ENCODE assay signal across 6 cellular contexts in the genomic region with DNA sequence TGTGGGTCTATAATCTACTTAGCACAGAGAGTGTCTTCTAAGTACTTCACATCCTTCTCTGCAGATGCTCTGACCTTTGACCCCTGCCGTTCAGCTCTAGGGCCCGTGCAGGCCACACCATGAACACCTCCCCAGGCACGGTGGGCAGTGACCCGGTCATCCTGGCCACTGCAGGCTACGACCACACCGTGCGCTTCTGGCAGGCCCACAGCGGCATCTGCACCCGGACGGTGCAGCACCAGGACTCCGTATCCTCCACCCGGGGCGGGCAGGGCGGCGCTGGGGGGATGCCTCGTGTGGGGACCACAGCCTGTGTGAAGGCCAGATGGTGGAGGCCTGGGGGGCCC. TPM values are rescaled to one million over a fixed set of nuclear protein-coding genes. Genes with fewer than 3 reads are reported as not detected.
DNase-seq lines count a peak whose midpoint lies in the region; ATAC-seq and TF ChIP-seq lines count a peak whose summit lies in the region.

No MANE protein-coding gene starts in this region.

- intact Hi-C loops in OCI-LY7 (cut with micrococcal nuclease; ENCODE audit: unreplicated experiment), result loop anchor here (1.0 kb wide), 1 partner anchor 17 kb away; a partner anchor contains a TSS
- intact Hi-C loops in right cardiac atrium (cut with DNase I), result loop anchor here in 1 of 4 donors (10.0 kb wide), 1 partner anchor 51 kb away; a partner anchor contains a TSS
- intact Hi-C loops in vagina (cut with DNase I), result no loop called here
- intact Hi-C loops in head of caudate nucleus (cut with DNase I), result no loop called here

- H3K27me3 ChIP-seq in right cardiac atrium (ENCODE audit: control insufficient read depth, insufficient read depth), result no peaks in the 10 kb centered on the region
- no peaks in the 10 kb centered on the region for H3K27me3 ChIP-seq in vagina

- no peak for DNase-seq in OCI-LY7 (ENCODE audit: low spot score)
- DNase-seq in right cardiac atrium, result peak in 1 of 3 donors; percentile 80
- no peak for DNase-seq in vagina (ENCODE audit: extremely low spot score in 2 of 2)
- no peak for DNase-seq in head of caudate nucleus
- no peak for DNase-seq in ACHN

- H3K36me3 ChIP-seq in OCI-LY7 (ENCODE audit: insufficient read depth, low read length) (peaks cover 35% of the 10 kb centered on the region), vagina (peaks cover 0 to 23% of the 10 kb centered on the region in 2 donors)

- H3K4me1 ChIP-seq in OCI-LY7 (ENCODE audit: insufficient read depth, low read length, poor library complexity, severe bottlenecking) (peaks cover 13% of the 10 kb centered on the region), right cardiac atrium (ENCODE audit: control insufficient read depth, insufficient read depth, low read length) (peaks cover 7% of the 10 kb centered on the region), vagina (peaks cover 19% of the 10 kb centered on the region)

- H3K27ac ChIP-seq in OCI-LY7 (ENCODE audit: low read depth, low read length, poor library complexity, severe bottlenecking), result peak overlapping the region; percentile 64
- H3K27ac ChIP-seq in right cardiac atrium (ENCODE audit: low read length), result peak overlapping the region; percentile 28
- peak overlapping the region; percentile 91 for H3K27ac ChIP-seq in vagina

- CTCF ChIA-PET in OCI-LY7 (lab: Charles Lee; ENCODE audit: unreplicated experiment), result no interaction called here

- H2AFZ ChIP-seq in OCI-LY7 (ENCODE audit: low read length), result peak overlapping the region; percentile 86; the same call in 1 of the 2 replicates

- H3K9me3 ChIP-seq in OCI-LY7 (ENCODE audit: low read length) (no peaks in the 10 kb centered on the region), right cardiac atrium (ENCODE audit: control insufficient read depth, low read length) (no peaks in the 10 kb centered on the region), vagina (no peaks in the 10 kb centered on the region)

- peak; percentile 8 for ATAC-seq in GM21423 (IDR thresholded peaks at IDR 0.05; ENCODE audit: unreplicated experiment)
- peak; percentile 11 to 16 for ATAC-seq in right cardiac atrium

- H3K4me3 ChIP-seq in OCI-LY7 (ENCODE audit: low read depth, low read length, poor library complexity, severe bottlenecking) (peak overlapping the region; percentile 79), right cardiac atrium (ENCODE audit: low read length) (peak overlapping the region; percentile 77), vagina (peak overlapping the region; percentile 54 to 85)

- no peak for TF ChIP-seq POLR2A in vagina (IDR thresholded peaks at IDR 0.05)

- 5% methylated on average over 16 of the region's 16 CpGs for WGBS in right cardiac atrium

- in situ Hi-C loops in ACHN (cut with HindIII; ENCODE audit: low pct_ligation_motif_present, low pct_unique_long_range_greater_than_20kb, low sequenced_read_pairs), result no loop called here

- BruUV-seq in OCI-LY7 (replicated peaks; lab: Mats Ljungman, UMichigan), result no TSS peak

- no peaks in the 10 kb centered on the region for H4K20me1 ChIP-seq in OCI-LY7 (ENCODE audit: insufficient read depth, low read length)

- H3K79me2 ChIP-seq in OCI-LY7 (ENCODE audit: insufficient read depth, low read depth, low read length), result peaks cover 12% of the 10 kb centered on the region; the same call in 1 of the 2 replicates

- POLR2A ChIA-PET in OCI-LY7 (lab: Charles Lee), result interaction anchor here (0.6 to 1.1 kb wide), 2 partner anchors 9 to 254 kb away, joined by 4 read pairs; a partner anchor contains a TSS

- H3K9me2 ChIP-seq in OCI-LY7 (ENCODE audit: insufficient read depth, low read length), result no peaks in the 10 kb centered on the region

- no peak for TF ChIP-seq CTCF in OCI-LY7 (conservative IDR thresholded peaks at IDR 0.05; ENCODE audit: low read length)
- TF ChIP-seq CTCF in vagina (IDR thresholded peaks at IDR 0.05), result no peak

- H3K4me2 ChIP-seq in OCI-LY7 (ENCODE audit: low read length), result peak overlapping the region; percentile 95

RNA-seq across cellular contexts. Expression of a gene that starts 0.7 kb away (rescaled TPM):
- 57.1 and 65.4 TPM in 2 replicates for total RNA-seq in OCI-LY7 (2014; rRNA removed; shearing (Covaris generic))
- total RNA-seq in OCI-LY7 (2022) (68.6 and 71.3 TPM in 2 replicates), right cardiac atrium (10 to 100 TPM; 24.2 to 29.3 (median 27.0) TPM), vagina (51.6 TPM)
- polyA plus RNA-seq in right cardiac atrium, result 33.3 TPM

RNA-seq across cellular contexts. Expression of a gene that starts 4.7 kb away (rescaled TPM):
- 15.8 and 30.4 TPM in 2 replicates for total RNA-seq in OCI-LY7 (2014; rRNA removed; shearing (Covaris generic))
- total RNA-seq in OCI-LY7 (2022), result 31.7 and 36.6 TPM in 2 replicates
- total RNA-seq in right cardiac atrium, result 10 to 100 TPM in 1 of 4 donors, 1 to 10 TPM in 3; 6.8 to 11.0 (median 7.9) TPM
- polyA plus RNA-seq in right cardiac atrium, result 3.4 TPM
- 9.6 TPM for total RNA-seq in vagina

RNA-seq across cellular contexts. Expression of a gene that starts 8.7 kb away (rescaled TPM):
- 44.2 TPM in 2 replicates for total RNA-seq in OCI-LY7 (2014; rRNA removed; shearing (Covaris generic))
- 37.0 and 37.9 TPM in 2 replicates for total RNA-seq in OCI-LY7 (2022)
- 10 to 100 TPM; 20.2 to 24.8 (median 21.5) TPM for total RNA-seq in right cardiac atrium
- polyA plus RNA-seq in right cardiac atrium, result 19.3 TPM
- total RNA-seq in vagina, result 15.5 TPM

RNA-seq across cellular contexts. Expression of a gene that starts 9.5 kb away (rescaled TPM):
- total RNA-seq in OCI-LY7 (2014; rRNA removed; shearing (Covaris generic)), result 0.09 TPM in 1 of 2 replicates, not detected in the other
- 0.06 and 0.13 TPM in 2 replicates for total RNA-seq in OCI-LY7 (2022)
- total RNA-seq in right cardiac atrium, result 10 to 100 TPM in 3 of 4 donors, 1 to 10 TPM in 1; 9.3 to 26.5 (median 12.3) TPM
- 9.7 TPM for polyA plus RNA-seq in right cardiac atrium
- 0.25 TPM for total RNA-seq in vagina

RNA-seq across cellular contexts. Expression of a gene that starts 17.5 kb away (rescaled TPM):
- total RNA-seq in OCI-LY7 (2014; rRNA removed; shearing (Covaris generic)), result 43.1 and 59.6 TPM in 2 replicates
- 35.3 and 42.3 TPM in 2 replicates for total RNA-seq in OCI-LY7 (2022)
- 10 to 100 TPM; 11.8 to 16.1 (median 14.2) TPM for total RNA-seq in right cardiac atrium
- polyA plus RNA-seq in right cardiac atrium, result 13.7 TPM
- total RNA-seq in vagina, result 70.0 TPM

Comparison
In these comparisons a context has a peak if more than half of its experiments do, and no peak if none do; other contexts are left out.
1. H3K27ac ChIP-seq: peak in every context shown above with its lines; median percentile 91 in vagina; 64 in OCI-LY7; 28 in right cardiac atrium.